In genomic region chr17:33369149-33369548, GRCh38 we compare ENCODE assay signal across 20 cellular contexts.
A peak's percentile ranks its signal among the peaks of the same experiment; 100 is the strongest.
DNase-seq lines count a peak whose midpoint lies in the region; FAIRE-seq and TF ChIP-seq lines count a peak whose summit lies in the region.
"Had no signal": no experiment of that assay in that cellular context is flagged by ENCODE, and none has a peak within 500 bp of the region (broad histone marks: within the 10 kb centered on the region; RNA-seq: fewer than 3 reads in every experiment).

No MANE protein-coding gene starts in this region.

- no peak overlapping the region for H4K8ac ChIP-seq in H1 (ENCODE audit: extremely low read depth, insufficient read depth, low read length)

- no peak overlapping the region for H3K23ac ChIP-seq in H1 (ENCODE audit: insufficient read length)

- H3K56ac ChIP-seq in H1 (replicated peaks; ENCODE audit: insufficient read length, low read depth, low read length) = no peak overlapping the region

- no peak overlapping the region for H2BK120ac ChIP-seq in H1 (replicated peaks; ENCODE audit: low read depth, low read length)

- H3K27me3 ChIP-seq in H1 (replicated peaks in 1 of 4; ENCODE audit: control insufficient read depth in 3 of 4, extremely low read depth in 1 of 4, insufficient read depth in 3 of 4, low read length in 3 of 4) (0 out of 7 replicates have a peak, but pooled peaks cover 0 to 2% (median 0%) of the 10 kb centered on the region in 4 experiments), smooth muscle cell (ENCODE audit: low read depth) (no peaks in the 10 kb centered on the region)
- H3K27me3 ChIP-seq: BLaER1 treated with 17β-estradiol and CSF1 and Interleukin-3, amounts not matched to agents 10 nM and 100 nM had no signal

- TF ChIP-seq EP300 in H1 (IDR thresholded peaks at IDR 0.05; ENCODE audit: borderline replicate concordance in 1 of 2, low read depth in 2 of 2, low read length in 2 of 2) = no peak

- no peak overlapping the region for H3K27ac Mint-ChIP-seq in CD14-positive monocyte
- H3K27ac Mint-ChIP-seq: B cell; CD4-positive, CD25-positive, alpha-beta regulatory T cell; CD8-positive, alpha-beta memory T cell; H9 had no signal

- POLR2A ChIA-PET in H1 (lab: Charles Lee; ENCODE audit: partially characterized antibody) = no interaction called here

- TF ChIP-seq RAD21 in H1 (IDR thresholded peaks at IDR 0.05 in 1 of 2, conservative IDR thresholded peaks at IDR 0.05 in 1 of 2; ENCODE audit: low read depth in 2 of 2, low read length in 2 of 2) = no peak

- 0 out of 2 replicates have a peak overlapping the region, but pooled peaks have one; percentile 43 for H2AK5ac ChIP-seq in H1 (ENCODE audit: low read depth, low read length)

- intact Hi-C loops in CD14-positive monocyte (cut with micrococcal nuclease) = no loop called here

- H3K4ac ChIP-seq in H1 (replicated peaks; ENCODE audit: insufficient read length, low read depth, low read length) = no peak overlapping the region

- H4K20me1 ChIP-seq in H1 (replicated peaks in 1 of 2; ENCODE audit: control insufficient read depth in 1 of 2, insufficient read depth in 2 of 2, low read length in 2 of 2) (no peaks in the 10 kb centered on the region), smooth muscle cell (ENCODE audit: low read depth) (no peaks in the 10 kb centered on the region)
- H4K20me1 ChIP-seq: BLaER1 treated with 17β-estradiol and CSF1 and Interleukin-3, amounts not matched to agents 10 nM and 100 nM had no signal

- no peak overlapping the region for H3K4me2 ChIP-seq in H1 (ENCODE audit: insufficient read depth in 1 of 2, low read depth in 2 of 2, low read length in 2 of 2)
- H3K4me2 ChIP-seq in smooth muscle cell = no peak overlapping the region
- H3K4me2 ChIP-seq: BLaER1 treated with 17β-estradiol and CSF1 and Interleukin-3, amounts not matched to agents 10 nM and 100 nM had no signal

- no peaks in the 10 kb centered on the region for H3F3A ChIP-seq in smooth muscle cell (ENCODE audit: low read depth)

- H3K79me2 ChIP-seq in H1 (ENCODE audit: control insufficient read depth in 1 of 2, insufficient read depth in 2 of 2, low read length in 2 of 2) (no peaks in the 10 kb centered on the region), smooth muscle cell (ENCODE audit: low read depth) (no peaks in the 10 kb centered on the region)

- H3K4me1 ChIP-seq in H1 (replicated peaks in 1 of 4; ENCODE audit: control insufficient read depth in 3 of 4, insufficient read depth in 4 of 4, low read length in 3 of 4) (peaks cover 0 to 12% (median 4%) of the 10 kb centered on the region in 4 experiments; a peak in 3 of 7 replicates), smooth muscle cell (ENCODE audit: low read depth) (no peaks in the 10 kb centered on the region)

- H3K9me3 ChIP-seq in H1 (ENCODE audit: insufficient read depth in 2 of 2, low read depth in 1 of 2, low read length in 1 of 2) = no peaks in the 10 kb centered on the region
- no peaks in the 10 kb centered on the region for H3K9me3 ChIP-seq in smooth muscle cell (replicated peaks; ENCODE audit: low read depth)

- H3K18ac ChIP-seq in H1 (ENCODE audit: extremely low read depth, low read length) = no peak overlapping the region

- no peak for TF ChIP-seq POLR2A in H1 (IDR thresholded peaks at IDR 0.05; ENCODE audit: control extremely low read depth in 1 of 2, low read depth in 2 of 2, low read length in 2 of 2)

- H3K9ac ChIP-seq in H1 (replicated peaks in 1 of 4; ENCODE audit: extremely low read depth in 1 of 4, low read depth in 3 of 4, low read length in 3 of 4) (no peak overlapping the region), smooth muscle cell (ENCODE audit: low read depth) (no peak overlapping the region)
- H3K9ac ChIP-seq: BLaER1 treated with 17β-estradiol and CSF1 and Interleukin-3, amounts not matched to agents 10 nM and 100 nM had no signal

- DNase-seq in A172 (ENCODE audit: low spot score) = peak; percentile 17
- no peak for DNase-seq in H1 (ENCODE audit: low read depth in 1 of 2, low spot score in 2 of 2)
- peak; percentile 89 for DNase-seq in islet precursor cell
- no peak for DNase-seq in smooth muscle cell (lab: John Stamatoyannopoulos, UW; ENCODE audit: unreplicated experiment)
- DNase-seq in DMS53 (lab: John Stamatoyannopoulos, UW) = no peak
- DNase-seq in SIG-M5 treated with dmso at 0.1 percent for 504 hours (lab: John Stamatoyannopoulos, UW; ENCODE audit: unreplicated experiment) = no peak
- no peak for DNase-seq in CD14-positive monocyte (ENCODE audit: low spot score)
- DNase-seq: 8988T; CD4-positive, CD25-positive, alpha-beta regulatory T cell; CD8-positive, alpha-beta memory T cell; COR-L47; DMS 273 treated with DMSO at 0.1 percent for 48 hours; GOT3; H9; IMR-90 had no signal

- no peak overlapping the region for H2AFZ ChIP-seq in H1 (ENCODE audit: low read length)
- H2AFZ ChIP-seq in smooth muscle cell (ENCODE audit: low read depth) = no peak overlapping the region

- H3K4me3 ChIP-seq in H1 (ENCODE audit: extremely low read depth in 1 of 4, insufficient read depth in 2 of 4, low read depth in 3 of 4, low read length in 4 of 4) = no peak overlapping the region
- H3K4me3 ChIP-seq in smooth muscle cell = no peak overlapping the region
- H3K4me3 ChIP-seq: BLaER1 treated with 17β-estradiol and CSF1 and Interleukin-3, amounts not matched to agents 10 nM and 100 nM had no signal

- no peak for FAIRE-seq in H1 (lab: Jason Lieb, UNC)
- FAIRE-seq: G401.6, GM12891, HTR-8/SVneo had no signal

- no peak overlapping the region for H4K5ac ChIP-seq in H1 (ENCODE audit: insufficient read length, low read depth, low read length)

- H3K36me3 Mint-ChIP-seq in CD14-positive monocyte = no peaks in the 10 kb centered on the region
- H3K36me3 Mint-ChIP-seq: CD4-positive, CD25-positive, alpha-beta regulatory T cell; CD8-positive, alpha-beta memory T cell had no signal

- no peak overlapping the region for H2BK20ac ChIP-seq in H1 (ENCODE audit: low read length)

- no peaks in the 10 kb centered on the region for H3K79me1 ChIP-seq in H1 (ENCODE audit: low read depth, low read length)

- CTCF ChIA-PET in H1 (lab: Charles Lee; ENCODE audit: partially characterized antibody) = no interaction called here

- H3K14ac ChIP-seq in H1 (ENCODE audit: insufficient read length) = no peak overlapping the region

- no peak overlapping the region; the same call in 1 of the 2 replicates for H2BK15ac ChIP-seq in H1 (ENCODE audit: low read length)

- no peaks in the 10 kb centered on the region for H3K4me1 Mint-ChIP-seq in CD14-positive monocyte
- H3K4me1 Mint-ChIP-seq: B cell; CD8-positive, alpha-beta memory T cell had no signal

- H3K23me2 ChIP-seq in H1 (ENCODE audit: low read depth, low read length) = no peaks in the 10 kb centered on the region

- peak overlapping the region; percentile 68; the same call in 1 of the 2 replicates for H2BK12ac ChIP-seq in H1 (ENCODE audit: low read depth, low read length)

- peaks cover 3 to 9% (median 4%) of the 10 kb centered on the region in 3 donors for H3K27me3 Mint-ChIP-seq in CD14-positive monocyte (ENCODE audit: low read depth in 3 of 3)

- H3K27ac ChIP-seq in H1 (ENCODE audit: low read depth, low read length) (no peak overlapping the region), smooth muscle cell (ENCODE audit: low read depth) (peak overlapping the region; percentile 4)
- H3K27ac ChIP-seq: BLaER1 treated with 17β-estradiol and CSF1 and Interleukin-3, amounts not matched to agents 10 nM and 100 nM had no signal

- H3K36me3 ChIP-seq in H1 (ENCODE audit: control insufficient read depth in 2 of 4, insufficient read depth in 4 of 4, low read length in 3 of 4) = no peaks in the 10 kb centered on the region
- H3K36me3 ChIP-seq in smooth muscle cell (ENCODE audit: low read depth) = no peaks in the 10 kb centered on the region
- H3K36me3 ChIP-seq: BLaER1 treated with 17β-estradiol and CSF1 and Interleukin-3, amounts not matched to agents 10 nM and 100 nM had no signal

- TF ChIP-seq CTCF in H1 (IDR thresholded peaks at IDR 0.05; ENCODE audit: control extremely low read depth in 1 of 3, insufficient read depth in 1 of 3, low read depth in 1 of 3, low read length in 3 of 3) (no peak), smooth muscle cell (IDR thresholded peaks at IDR 0.05; ENCODE audit: borderline replicate concordance, insufficient read depth, poor library complexity, severe bottlenecking) (no peak), CD14-positive monocyte (IDR thresholded peaks at IDR 0.05) (no peak)

- no peak overlapping the region for H2BK5ac ChIP-seq in H1 (ENCODE audit: low read depth, low read length)

- H4K91ac ChIP-seq in H1 (replicated peaks; ENCODE audit: insufficient read length, low read length) = no peak overlapping the region

- H3K9me3 Mint-ChIP-seq in CD14-positive monocyte = peaks cover 2 to 9% (median 5%) of the 10 kb centered on the region in 7 donors

- no peak overlapping the region for H3K4me3 Mint-ChIP-seq in CD14-positive monocyte
- H3K4me3 Mint-ChIP-seq: B cell; CD4-positive, CD25-positive, alpha-beta regulatory T cell; CD8-positive, alpha-beta memory T cell; H9 had no signal

TF ChIP-seq in H1, 55 proteins besides CTCF, POLR2A, EP300 and RAD21:
- TF ChIP-seq HDAC6 (IDR thresholded peaks at IDR 0.05; ENCODE audit: low read depth, low read length) (no peak), KDM1A (IDR thresholded peaks at IDR 0.05; ENCODE audit: borderline replicate concordance, low read length) (no peak)

Comparison
In these comparisons a context has a peak if more than half of its experiments do, and no peak if none do; other contexts are left out.
1. DNase-seq: peak in A172 (single experiment) and islet precursor cell (single experiment); none in H1 (0 of 2), smooth muscle cell (single experiment), DMS53 (single experiment), SIG-M5 treated with dmso at 0.1 percent for 504 hours (single experiment) and CD14-positive monocyte (single experiment).